ENCODE assay signal across 1 cellular context in genomic region chr3:134384963-134385362, GRCh38.
TF ChIP-seq lines count a peak whose summit lies in the region.

No MANE protein-coding gene starts in this region.

TF ChIP-seq in H1, 55 proteins besides CTCF, POLR2A, EP300 and RAD21 (continued from another document):
- TF ChIP-seq POLR2AphosphoS5 (IDR thresholded peaks at IDR 0.05; ENCODE audit: low read depth, low read length) = no peak
- TF ChIP-seq CEBPB (IDR thresholded peaks at IDR 0.05; ENCODE audit: low read depth, low read length) = no peak
- no peak for TF ChIP-seq RNF2 (IDR thresholded peaks at IDR 0.05; ENCODE audit: borderline replicate concordance, low read depth, low read length, missing control alignments, poor library complexity, severe bottlenecking)
TF ChIP-seq in H1: peak in this region for 0.
